In genomic region chr3:126358038-126358815, GRCh38 we compare ENCODE assay signal across 8 cellular contexts. TPM values are rescaled to one million over a fixed set of nuclear protein-coding genes. Genes with fewer than 3 reads are reported as not detected.
A peak's percentile ranks its signal among the peaks of the same experiment; 100 is the strongest.
DNase-seq lines count a peak whose midpoint lies in the region; ATAC-seq and TF ChIP-seq lines count a peak whose summit lies in the region.

No MANE protein-coding gene starts in this region.

- H4K20me1 ChIP-seq in smooth muscle cell (ENCODE audit: low read depth), result no peaks in the 10 kb centered on the region

- H3K27me3 ChIP-seq in right atrium auricular region (no peaks in the 10 kb centered on the region), smooth muscle cell (ENCODE audit: low read depth) (peaks cover 32% of the 10 kb centered on the region)

- no peak for DNase-seq in activated CD8-positive, alpha-beta memory T cell treated with anti-CD3 and anti-CD28 coated beads, Interleukin-2, amount 10 ng/mL, durations not matched to agents 7 days and 5 days
- DNase-seq in activated CD8-positive, alpha-beta memory T cell treated with anti-CD3 and anti-CD28 coated beads for 24 hours, result no peak
- DNase-seq in activated CD4-positive, alpha-beta memory T cell treated with anti-CD3 and anti-CD28 coated beads for 36 hours, result peak; percentile 16
- DNase-seq in right atrium auricular region (ENCODE audit: low spot score) (no peak), smooth muscle cell (lab: John Stamatoyannopoulos, UW; ENCODE audit: unreplicated experiment) (no peak)

- CTCF ChIA-PET in activated CD8-positive, alpha-beta memory T cell treated with anti-CD3 and anti-CD28 coated beads, Interleukin-2, amount 10 ng/mL, durations not matched to agents 7 days and 5 days (lab: Charles Lee), result interaction anchor here (0.8 to 1.3 kb wide), 3 partner anchors 39 to 427 kb away, joined by 3 to 4 read pairs (median 3); no protein-coding TSS in a partner anchor
- CTCF ChIA-PET in activated CD4-positive, alpha-beta memory T cell treated with anti-CD3 and anti-CD28 coated beads for 36 hours (lab: Charles Lee), result interaction anchor here (0.7 to 1.3 kb wide), 2 partner anchors 9 to 225 kb away, joined by 3 read pairs; no protein-coding TSS in a partner anchor

- 7% methylated on average over 11 of the region's 11 CpGs for WGBS in smooth muscle cell (ENCODE audit: low lambda C conversion rate)

- H3K4me1 ChIP-seq in right atrium auricular region, result peaks cover 0 to 38% of the 10 kb centered on the region in 2 donors
- peaks cover 11% of the 10 kb centered on the region for H3K4me1 ChIP-seq in smooth muscle cell (ENCODE audit: low read depth)

- peak overlapping the region; percentile 97 for H3K4me2 ChIP-seq in smooth muscle cell

- intact Hi-C loops in activated CD4-positive, alpha-beta memory T cell treated with anti-CD3 and anti-CD28 coated beads for 36 hours (cut with micrococcal nuclease), result no loop called here

- TF ChIP-seq CTCF in right atrium auricular region (IDR thresholded peaks at IDR 0.05), result no peak
- TF ChIP-seq CTCF in smooth muscle cell (IDR thresholded peaks at IDR 0.05; ENCODE audit: borderline replicate concordance, insufficient read depth, poor library complexity, severe bottlenecking), result no peak

- peak overlapping the region; percentile 41 to 87 for H3K4me3 ChIP-seq in right atrium auricular region
- peak overlapping the region; percentile 61 for H3K4me3 ChIP-seq in smooth muscle cell

- H3K9ac ChIP-seq in smooth muscle cell (ENCODE audit: low read depth), result no peak overlapping the region

- no peak for ATAC-seq in activated CD8-positive, alpha-beta memory T cell treated with anti-CD3 and anti-CD28 coated beads, Interleukin-2, amount 10 ng/mL, durations not matched to agents 7 days and 5 days
- no peak for ATAC-seq in GM18867 (IDR thresholded peaks at IDR 0.05; ENCODE audit: unreplicated experiment)
- no peak for ATAC-seq in HG03342 (IDR thresholded peaks at IDR 0.05; ENCODE audit: unreplicated experiment)
- ATAC-seq in GM19455 (IDR thresholded peaks at IDR 0.05; ENCODE audit: unreplicated experiment), result no peak

- H3K36me3 Mint-ChIP-seq in activated CD8-positive, alpha-beta memory T cell treated with anti-CD3 and anti-CD28 coated beads, Interleukin-2, amount 10 ng/mL, durations not matched to agents 7 days and 5 days, result no peaks in the 10 kb centered on the region
- H3K36me3 Mint-ChIP-seq in activated CD4-positive, alpha-beta memory T cell treated with anti-CD3 and anti-CD28 coated beads for 36 hours, result no peaks in the 10 kb centered on the region

- no peaks in the 10 kb centered on the region for H3K79me2 ChIP-seq in smooth muscle cell (ENCODE audit: low read depth)

- no peaks in the 10 kb centered on the region for H3F3A ChIP-seq in smooth muscle cell (ENCODE audit: low read depth)

- no peak overlapping the region for H3K27ac Mint-ChIP-seq in activated CD8-positive, alpha-beta memory T cell treated with anti-CD3 and anti-CD28 coated beads, Interleukin-2, amount 10 ng/mL, durations not matched to agents 7 days and 5 days
- no peak overlapping the region for H3K27ac Mint-ChIP-seq in activated CD4-positive, alpha-beta memory T cell treated with anti-CD3 and anti-CD28 coated beads for 36 hours

- peaks cover 11% of the 10 kb centered on the region for H3K4me1 Mint-ChIP-seq in activated CD8-positive, alpha-beta memory T cell treated with anti-CD3 and anti-CD28 coated beads, Interleukin-2, amount 10 ng/mL, durations not matched to agents 7 days and 5 days
- H3K4me1 Mint-ChIP-seq in activated CD4-positive, alpha-beta memory T cell treated with anti-CD3 and anti-CD28 coated beads for 36 hours (ENCODE audit: low read depth), result peaks cover 14% of the 10 kb centered on the region

- H3K4me3 Mint-ChIP-seq in activated CD8-positive, alpha-beta memory T cell treated with anti-CD3 and anti-CD28 coated beads, Interleukin-2, amount 10 ng/mL, durations not matched to agents 7 days and 5 days, result peak overlapping the region; percentile 69
- H3K4me3 Mint-ChIP-seq in activated CD4-positive, alpha-beta memory T cell treated with anti-CD3 and anti-CD28 coated beads for 36 hours, result peak overlapping the region; percentile 77

- H3K9me3 Mint-ChIP-seq in activated CD8-positive, alpha-beta memory T cell treated with anti-CD3 and anti-CD28 coated beads, Interleukin-2, amount 10 ng/mL, durations not matched to agents 7 days and 5 days (ENCODE audit: low read depth), result no peaks in the 10 kb centered on the region
- H3K9me3 Mint-ChIP-seq in activated CD4-positive, alpha-beta memory T cell treated with anti-CD3 and anti-CD28 coated beads for 36 hours, result no peaks in the 10 kb centered on the region

- peak overlapping the region; percentile 83 for H2AFZ ChIP-seq in smooth muscle cell (ENCODE audit: low read depth)

- H3K9me3 ChIP-seq in right atrium auricular region (no peaks in the 10 kb centered on the region), smooth muscle cell (replicated peaks; ENCODE audit: low read depth) (no peaks in the 10 kb centered on the region)

- peak overlapping the region; percentile 85 to 89 for H3K27ac ChIP-seq in right atrium auricular region
- H3K27ac ChIP-seq in smooth muscle cell (ENCODE audit: low read depth), result no peak overlapping the region

- POLR2A ChIA-PET in activated CD4-positive, alpha-beta memory T cell treated with anti-CD3 and anti-CD28 coated beads for 36 hours (lab: Charles Lee), result no interaction called here

- no peaks in the 10 kb centered on the region for H3K36me3 ChIP-seq in right atrium auricular region
- H3K36me3 ChIP-seq in smooth muscle cell (ENCODE audit: low read depth), result no peaks in the 10 kb centered on the region

- H3K27me3 Mint-ChIP-seq in activated CD8-positive, alpha-beta memory T cell treated with anti-CD3 and anti-CD28 coated beads, Interleukin-2, amount 10 ng/mL, durations not matched to agents 7 days and 5 days, result peaks cover 55% of the 10 kb centered on the region
- H3K27me3 Mint-ChIP-seq in activated CD4-positive, alpha-beta memory T cell treated with anti-CD3 and anti-CD28 coated beads for 36 hours, result peaks cover 51% of the 10 kb centered on the region

RNA-seq across cellular contexts. Expression of gene KLF15, which starts 1.0 kb away (rescaled TPM):
- not detected for total RNA-seq in activated CD8-positive, alpha-beta memory T cell treated with anti-CD3 and anti-CD28 coated beads, Interleukin-2, amount 10 ng/mL, durations not matched to agents 7 days and 5 days
- under 1 TPM; 0.40 to 0.46 TPM for total RNA-seq in activated CD4-positive, alpha-beta memory T cell treated with anti-CD3 and anti-CD28 coated beads for 36 hours
- total RNA-seq in right atrium auricular region (10 to 100 TPM; 43.4 to 55.1 TPM), smooth muscle cell (not detected in 2 replicates)
- polyA plus RNA-seq in smooth muscle cell, result 0.13 TPM in 1 of 2 replicates, not detected in the other

RNA-seq across cellular contexts. Expression of gene CFAP100, which starts 36.5 kb away (rescaled TPM):
- not detected for total RNA-seq in activated CD8-positive, alpha-beta memory T cell treated with anti-CD3 and anti-CD28 coated beads, Interleukin-2, amount 10 ng/mL, durations not matched to agents 7 days and 5 days
- not detected for total RNA-seq in activated CD4-positive, alpha-beta memory T cell treated with anti-CD3 and anti-CD28 coated beads for 36 hours
- total RNA-seq in right atrium auricular region (not detected), smooth muscle cell (not detected in 2 replicates)
- polyA plus RNA-seq in smooth muscle cell, result not detected in 2 replicates

Comparison
In these comparisons a context has a peak if more than half of its experiments do, and no peak if none do; other contexts are left out.
1. RNA of gene KLF15, which starts 1.0 kb away (total RNA-seq): 43.4 to 55.1 TPM in right atrium auricular region; 0.40 to 0.46 TPM in activated CD4-positive, alpha-beta memory T cell treated with anti-CD3 and anti-CD28 coated beads for 36 hours, not detected in activated CD8-positive, alpha-beta memory T cell treated with anti-CD3 and anti-CD28 coated beads, Interleukin-2, amount 10 ng/mL, durations not matched to agents 7 days and 5 days and not detected in smooth muscle cell; every median in the first group is over 10 times any median in the second.